8 cellular contexts compared by ENCODE assay signal in genomic region chr10:71888248-71888622, GRCh38. TPM values are rescaled to one million over a fixed set of nuclear protein-coding genes. Genes with fewer than 3 reads are reported as not detected.
DNase-seq lines count a peak whose midpoint lies in the region; ATAC-seq, FAIRE-seq and TF ChIP-seq lines count a peak whose summit lies in the region.

No MANE protein-coding gene starts in this region.

- no peak for TF ChIP-seq POLR2A in K562 (conservative IDR thresholded peaks at IDR 0.05)

- H3K4me1 ChIP-seq in cardiac muscle cell (ENCODE audit: low read depth), result no peaks in the 10 kb centered on the region
- peaks cover 24 to 30% of the 10 kb centered on the region in 2 experiments for H3K4me1 ChIP-seq in K562 (replicated peaks in 1 of 2; ENCODE audit: control insufficient read depth in 2 of 2, insufficient read depth in 2 of 2, low read length in 2 of 2)
- no peaks in the 10 kb centered on the region for H3K4me1 ChIP-seq in mesodermal cell (ENCODE audit: control insufficient read depth, insufficient read depth, low read length, poor library complexity, severe bottlenecking)
- peaks cover 2% of the 10 kb centered on the region for H3K4me1 ChIP-seq in upper lobe of right lung
- no peaks in the 10 kb centered on the region for H3K4me1 ChIP-seq in mesendoderm (ENCODE audit: control insufficient read depth, low read depth, low read length)

- peak overlapping the region; percentile 99 for H2AFZ ChIP-seq in K562 (ENCODE audit: low read depth, low read length)

- H3K27ac ChIP-seq in cardiac muscle cell (no peak overlapping the region), K562 (ENCODE audit: extremely low read depth, low read depth, low read length) (peak overlapping the region; percentile 76), mesodermal cell (ENCODE audit: low read depth, low read length, severe bottlenecking) (no peak overlapping the region), upper lobe of right lung (peak overlapping the region; percentile 74), mesendoderm (ENCODE audit: low read depth, low read length) (no peak overlapping the region)

- WGBS in K562 (ENCODE audit: insufficient coverage, low coverage, missing lambda C conversion rate), result 32% methylated on average over 8 of the region's 8 CpGs
- WGBS in mesodermal cell (ENCODE audit: insufficient coverage in 2 of 2), 2 experiments, result 75 to 77% methylated on average over 4 to 6 of the region's 8 CpGs
- no CpG with 5 or more reads among the region's 8 CpGs for WGBS in mesendoderm (ENCODE audit: extremely low coverage, insufficient coverage, low lambda C conversion rate)

- H4K8ac ChIP-seq in mesendoderm (ENCODE audit: low read depth, low read length), result no peak overlapping the region

- no peaks in the 10 kb centered on the region for H3K9me1 ChIP-seq in K562 (ENCODE audit: control insufficient read depth, insufficient read depth, low read length)

- peak overlapping the region; percentile 71 to 93; a peak in 3 of 4 replicates for H3K9ac ChIP-seq in K562 (ENCODE audit: insufficient read depth in 1 of 2, low read depth in 2 of 2, low read length in 2 of 2)
- no peak overlapping the region for H3K9ac ChIP-seq in mesendoderm (ENCODE audit: low read length)

- CTCF ChIA-PET in K562 (lab: Yijun Ruan, JAX; ENCODE audit: low intra/inter-chr PET ratio), result interaction anchor here (0.7 kb wide), 2 partner anchors 164 to 603 kb away, joined by 3 read pairs; no protein-coding TSS in a partner anchor

- DNase-seq in cardiac muscle cell (ENCODE audit: low read depth in 1 of 2, low spot score in 1 of 2) (no peak), left ventricle myocardium superior (no peak), K562 (ENCODE audit: extremely low read depth in 1 of 4, low spot score in 3 of 4) (no peak), upper lobe of right lung (no peak), NAMALWA (ENCODE audit: low spot score) (no peak), mesendoderm (no peak)

- H2BK5ac ChIP-seq in mesendoderm (ENCODE audit: low read length), result no peak overlapping the region

- H3K4me3 ChIP-seq in cardiac muscle cell (peak overlapping the region; percentile 33), K562 (peak overlapping the region; percentile 47), mesodermal cell (ENCODE audit: extremely low read depth, insufficient read depth, low read length, poor library complexity, severe bottlenecking) (peak overlapping the region; percentile 41), upper lobe of right lung (peak overlapping the region; percentile 54), mesendoderm (ENCODE audit: low read length) (no peak overlapping the region)

- no peak overlapping the region for H2AK5ac ChIP-seq in mesendoderm (ENCODE audit: low read length)

- H4K5ac ChIP-seq in mesendoderm (ENCODE audit: low read length), result no peak overlapping the region

- no peak for TF ChIP-seq RAD21 in K562 (CRISPR knock-in tag; conservative IDR thresholded peaks at IDR 0.05 in 1 of 2, IDR thresholded peaks at IDR 0.05 in 1 of 2)

- H2BK120ac ChIP-seq in mesendoderm (ENCODE audit: low read depth, low read length), result no peak overlapping the region

- H3K9me3 ChIP-seq in cardiac muscle cell (ENCODE audit: low read depth) (no peaks in the 10 kb centered on the region), K562 (replicated peaks; ENCODE audit: control insufficient read depth, insufficient read depth, low read depth, low read length) (no peaks in the 10 kb centered on the region), mesodermal cell (ENCODE audit: control insufficient read depth, low read length) (no peaks in the 10 kb centered on the region), upper lobe of right lung (no peaks in the 10 kb centered on the region)

- no peak overlapping the region for H3K23ac ChIP-seq in mesendoderm (ENCODE audit: low read length)

- no peak for TF ChIP-seq CTCF in cardiac muscle cell (IDR thresholded peaks at IDR 0.05; ENCODE audit: low read depth, low read length)
- TF ChIP-seq CTCF in K562 (IDR thresholded peaks at IDR 0.05 in 2 of 3, conservative IDR thresholded peaks at IDR 0.05 in 1 of 3; ENCODE audit: insufficient read depth in 2 of 3, low read depth in 1 of 3, low read length in 3 of 3), result no peak
- no peak for TF ChIP-seq CTCF in upper lobe of right lung (IDR thresholded peaks at IDR 0.05)

- no peaks in the 10 kb centered on the region for H3K79me1 ChIP-seq in mesendoderm (ENCODE audit: low read length)

- ATAC-seq in left ventricle myocardium superior (no peak), K562 (no peak), upper lobe of right lung (no peak), GM18511 (IDR thresholded peaks at IDR 0.05; ENCODE audit: unreplicated experiment) (no peak)

- POLR2A ChIA-PET in K562 (lab: Yijun Ruan, JAX), result interaction anchor here (0.6 to 1.5 kb wide), 4 partner anchors 10 to 145 kb away, joined by 3 to 7 read pairs (median 4); no protein-coding TSS in a partner anchor

- H3K18ac ChIP-seq in mesendoderm (ENCODE audit: low read length), result no peak overlapping the region

- H3K4ac ChIP-seq in mesendoderm (ENCODE audit: low read depth, low read length), result no peak overlapping the region

- H3K36me3 ChIP-seq in cardiac muscle cell (no peaks in the 10 kb centered on the region), K562 (ENCODE audit: control insufficient read depth, insufficient read depth, low read length) (no peaks in the 10 kb centered on the region), mesodermal cell (ENCODE audit: control insufficient read depth, insufficient read depth, low read length) (no peaks in the 10 kb centered on the region), upper lobe of right lung (no peaks in the 10 kb centered on the region), mesendoderm (ENCODE audit: control insufficient read depth, insufficient read depth, low read length) (no peaks in the 10 kb centered on the region)

- H3K4me2 ChIP-seq in K562 (ENCODE audit: insufficient read depth, low read length) (peak overlapping the region; percentile 93), mesendoderm (ENCODE audit: low read length) (no peak overlapping the region)

- no peak for TF ChIP-seq EP300 in K562 (IDR thresholded peaks at IDR 0.05; ENCODE audit: low read length)

- H3K27me3 ChIP-seq in cardiac muscle cell (peaks cover 30% of the 10 kb centered on the region), K562 (ENCODE audit: control insufficient read depth in 2 of 2, insufficient read depth in 2 of 2, low read length in 2 of 2) (no peaks in the 10 kb centered on the region), upper lobe of right lung (no peaks in the 10 kb centered on the region), mesendoderm (ENCODE audit: insufficient read depth, low read length, poor library complexity) (peaks cover 2% of the 10 kb centered on the region)

- no peak for FAIRE-seq in K562 (lab: Jason Lieb, UNC)

- intact Hi-C loops in left ventricle myocardium superior (cut with micrococcal nuclease) (no loop called here), K562 (cut with micrococcal nuclease) (loop anchor here (2.0 kb wide), 2 partner anchors 27 to 37 kb away; partner anchors contain the start of gene PSAP), upper lobe of right lung (cut with DNase I) (no loop called here)

- no peaks in the 10 kb centered on the region for H4K20me1 ChIP-seq in K562 (replicated peaks; ENCODE audit: control insufficient read depth, insufficient read depth, low read length)

- H3K56ac ChIP-seq in mesendoderm (ENCODE audit: low read length), result no peak overlapping the region

- no TSS peak for BruUV-seq in K562 (replicated peaks; lab: Mats Ljungman, UMichigan)

- H3K79me2 ChIP-seq in K562 (ENCODE audit: control insufficient read depth, insufficient read depth, low read length) (no peaks in the 10 kb centered on the region), mesendoderm (ENCODE audit: control insufficient read depth, insufficient read depth, low read length) (no peaks in the 10 kb centered on the region)

- in situ Hi-C loops in K562 (cut with MboI), result loop anchor here (5.0 kb wide), 1 partner anchor 51 kb away; no protein-coding TSS in a partner anchor

- H2BK15ac ChIP-seq in mesendoderm (replicated peaks; ENCODE audit: low read depth), result no peak overlapping the region

TF ChIP-seq in K562, 482 proteins besides CTCF, POLR2A, EP300 and RAD21 (continues in another document):
- TF ChIP-seq ZNF57 (CRISPR knock-in tag; IDR thresholded peaks at IDR 0.05) (no peak), SPI1 (IDR thresholded peaks at IDR 0.05; ENCODE audit: borderline replicate concordance, low read depth, low read length) (no peak), ELF4 (CRISPR knock-in tag; IDR thresholded peaks at IDR 0.05) (0 out of 2 replicates have a peak, but pooled peaks have one; percentile 40), HLTF (IDR thresholded peaks at IDR 0.05) (peak; percentile 14; the same call in 1 of the 2 replicates)

RNA-seq across cellular contexts. Expression of gene PSAP, which starts 37.2 kb away (rescaled TPM):
- total RNA-seq in cardiac muscle cell (554 and 624 TPM in 2 replicates), left ventricle myocardium superior (1,798 TPM), K562 (2014; rRNA removed) (300 and 431 TPM in 2 replicates), K562 (2014; rRNA removed; fragmentation: Illumina TruSeq; extraction: Trizol) (231 and 245 TPM in 2 replicates), K562 (2015; rRNA removed; fragmentation: Illumina TruSeq; extraction: Trizol) (354 and 357 TPM in 2 replicates), K562 (2021) (458 and 473 TPM in 2 replicates), upper lobe of right lung (1,464 TPM)
- polyA plus RNA-seq in cardiac muscle cell (844 and 1,063 TPM in 2 replicates), K562 (2011; rRNA removed) (613 and 630 TPM in 2 replicates), K562 (2014; fragmentation: Illumina TruSeq; extraction: Trizol) (439 and 442 TPM in 2 replicates), K562 (2014; fragmentation: Nextera tagmentation; extraction: Ambion mirVana) (100 to 1,000 TPM; 429 to 700 TPM), K562 (2014; rRNA removed) (399 and 425 TPM in 2 replicates)
- 516 and 975 TPM in 2 replicates for total RNA-seq in K562 (2011; cell fraction: chromatin; rRNA removed; ENCODE audit: low replicate concordance)
- 1,506 and 1,517 TPM in 2 replicates for total RNA-seq in K562 (2011; cell fraction: nucleolus; rRNA removed)
- total RNA-seq in K562 (2011; cell fraction: nucleoplasm; rRNA removed), result 977 and 1,240 TPM in 2 replicates
- 632 and 704 TPM in 2 replicates for polyA plus RNA-seq in K562 (2011; cell fraction: cytosol; rRNA removed)
- polyA plus RNA-seq in K562 (2011; cell fraction: nucleus; rRNA removed), result 504 and 505 TPM in 2 replicates
- 541 and 1,183 TPM in 2 replicates for polyA plus RNA-seq in K562 (2012)
- 379 and 426 TPM in 2 replicates for polyA minus RNA-seq in K562 (2011; rRNA and poly(A)+ RNA removed)
- 290 and 309 TPM in 2 replicates for polyA minus RNA-seq in K562 (2011; cell fraction: cytosol; rRNA and poly(A)+ RNA removed)
- polyA minus RNA-seq in K562 (2011; cell fraction: nucleus; rRNA and poly(A)+ RNA removed), result 87.5 and 138 TPM in 2 replicates
- 506 TPM for polyA plus RNA-seq in mesodermal cell (2013, experiment 1 of 2)
- polyA plus RNA-seq in mesodermal cell (2013, experiment 2 of 2), result 418 TPM
- polyA plus RNA-seq in mesendoderm (2013, experiment 1 of 2), result 164 TPM
- polyA plus RNA-seq in mesendoderm (2013, experiment 2 of 2), result 164 TPM

Comparison
In these comparisons a context has a peak if more than half of its experiments do, and no peak if none do; other contexts are left out.
1. H3K27ac ChIP-seq: peak in K562 (single experiment) and upper lobe of right lung (single experiment); none in cardiac muscle cell (single experiment), mesodermal cell (single experiment) and mesendoderm (single experiment).